ENCODE assay signal across 11 cellular contexts in the genomic region with DNA sequence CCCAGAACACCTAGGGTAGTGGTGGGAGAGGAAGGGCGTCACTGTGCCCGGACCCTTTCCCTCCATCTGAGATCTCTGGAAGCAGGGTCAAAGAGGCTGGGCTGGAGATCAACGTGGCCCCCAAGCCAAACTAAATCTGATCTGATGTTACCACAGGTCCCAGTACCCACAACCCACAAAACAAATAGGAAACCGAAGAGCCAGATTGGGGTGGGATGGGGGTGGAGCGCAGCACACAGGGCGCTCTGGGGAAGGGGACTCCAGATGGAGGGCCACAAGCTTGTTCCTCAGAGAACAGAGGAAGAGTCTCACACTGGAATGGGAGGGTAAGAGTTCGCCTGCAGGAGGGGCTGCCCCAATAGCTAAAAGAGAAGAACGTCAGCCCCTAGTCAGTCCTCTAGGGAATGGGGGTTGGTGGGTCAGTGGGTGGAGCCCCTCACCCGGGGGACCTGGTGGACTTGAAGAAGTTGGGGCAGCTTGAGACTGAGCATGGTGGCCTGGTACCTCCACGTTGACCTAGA. TPM values are rescaled to one million over a fixed set of nuclear protein-coding genes. Genes with fewer than 3 reads are reported as not detected.
DNase-seq lines count a peak whose midpoint lies in the region; ATAC-seq and TF ChIP-seq lines count a peak whose summit lies in the region.
"Had no signal": no experiment of that assay in that cellular context is flagged by ENCODE, and none has a peak within 500 bp of the region (broad histone marks: within the 10 kb centered on the region; RNA-seq: fewer than 3 reads in every experiment).

No MANE protein-coding gene starts in this region.

- TF ChIP-seq CTCF in GM20000 (IDR thresholded peaks at IDR 0.05; ENCODE audit: extremely low read depth, missing control alignments): no peak

- peak overlapping the region; percentile 45 to 71 (median 60) for H3K4me3 Mint-ChIP-seq in CD4-positive, alpha-beta memory T cell
- peak overlapping the region; percentile 83 for H3K4me3 Mint-ChIP-seq in activated T-helper 17 cell treated with anti-CD3 and anti-CD28 coated beads, Interleukin-2, amount 50 U/mL, for 72 hours

- H3K36me3 Mint-ChIP-seq in CD4-positive, alpha-beta memory T cell: peaks cover 0 to 18% of the 10 kb centered on the region in 2 donors
- peaks cover 11% of the 10 kb centered on the region for H3K36me3 Mint-ChIP-seq in activated T-helper 17 cell treated with anti-CD3 and anti-CD28 coated beads, Interleukin-2, amount 50 U/mL, for 72 hours (ENCODE audit: low read depth)

- CTCF ChIA-PET in CD4-positive, alpha-beta memory T cell (lab: Charles Lee; ENCODE audit: partially characterized antibody): interaction anchor here (0.8 to 1.2 kb wide), 3 partner anchors 11 to 116 kb away, joined by 3 read pairs; no protein-coding TSS in a partner anchor

- POLR2A ChIA-PET in CD4-positive, alpha-beta memory T cell (lab: Charles Lee; ENCODE audit: partially characterized antibody): interaction anchor here (0.6 to 1.8 kb wide), 8 partner anchors 33 to 566 kb away, joined by 3 to 17 read pairs (median 3); a partner anchor contains a TSS

- H3K4me1 Mint-ChIP-seq in CD4-positive, alpha-beta memory T cell: peaks cover 10 to 24% (median 18%) of the 10 kb centered on the region in 4 donors
- H3K4me1 Mint-ChIP-seq in activated T-helper 17 cell treated with anti-CD3 and anti-CD28 coated beads, Interleukin-2, amount 50 U/mL, for 72 hours: peaks cover 14% of the 10 kb centered on the region

- H3K36me3 ChIP-seq in CD4-positive, alpha-beta memory T cell (ENCODE audit: insufficient read depth, low read length): peaks cover 11% of the 10 kb centered on the region
- peaks cover 14 to 19% of the 10 kb centered on the region in 2 donors for H3K36me3 ChIP-seq in mucosa of rectum (ENCODE audit: control insufficient read depth in 2 of 2, insufficient read depth in 2 of 2, low read length in 2 of 2)

- H3K9ac ChIP-seq in mucosa of rectum (ENCODE audit: low read depth in 1 of 2, low read length in 2 of 2): no peak overlapping the region

- H3K27me3 Mint-ChIP-seq in CD4-positive, alpha-beta memory T cell: no peaks in the 10 kb centered on the region
- H3K27me3 Mint-ChIP-seq in activated T-helper 17 cell treated with anti-CD3 and anti-CD28 coated beads, Interleukin-2, amount 50 U/mL, for 72 hours: no peaks in the 10 kb centered on the region

- no peak for ATAC-seq in activated T-helper 17 cell treated with anti-CD3 and anti-CD28 coated beads, Interleukin-2, amount 50 U/mL, for 72 hours (replicated peaks)
- no peak for ATAC-seq in HG03135 (IDR thresholded peaks at IDR 0.05; ENCODE audit: unreplicated experiment)
- ATAC-seq in GM18907 (IDR thresholded peaks at IDR 0.05; ENCODE audit: unreplicated experiment): no peak
- ATAC-seq in GM18873 (IDR thresholded peaks at IDR 0.05; ENCODE audit: low FRiP score, unreplicated experiment): no peak

- H3K9me3 ChIP-seq in CD4-positive, alpha-beta memory T cell (ENCODE audit: control insufficient read depth in 1 of 2, low read length in 2 of 2): no peaks in the 10 kb centered on the region
- H3K9me3 ChIP-seq in mucosa of rectum (ENCODE audit: control insufficient read depth in 2 of 2, low read length in 2 of 2): no peaks in the 10 kb centered on the region
- H3K9me3 ChIP-seq: MG63, pancreas had no signal

- no peak for DNase-seq in CD4-positive, alpha-beta memory T cell
- DNase-seq in GM20000 (ENCODE audit: low spot score) (peak; percentile 45), cerebellar cortex (ENCODE audit: low spot score) (no peak)
- DNase-seq: islet precursor cell, MG63 had no signal

- no peaks in the 10 kb centered on the region for H3K27me3 ChIP-seq in CD4-positive, alpha-beta memory T cell (ENCODE audit: insufficient read depth, low read length)
- H3K27me3 ChIP-seq in mucosa of rectum (ENCODE audit: control insufficient read depth in 2 of 2, insufficient read depth in 2 of 2, low read length in 2 of 2): peaks cover 18 to 22% of the 10 kb centered on the region in 2 donors
- H3K27me3 ChIP-seq: MG63, pancreas had no signal

- intact Hi-C loops in CD4-positive, alpha-beta memory T cell (cut with micrococcal nuclease): no loop called here

- peak overlapping the region in 6 of 7 donors; percentile 41 to 77 (median 64) for H3K27ac Mint-ChIP-seq in CD4-positive, alpha-beta memory T cell
- peak overlapping the region; percentile 28 for H3K27ac Mint-ChIP-seq in activated T-helper 17 cell treated with anti-CD3 and anti-CD28 coated beads, Interleukin-2, amount 50 U/mL, for 72 hours

- H3K27ac ChIP-seq in CD4-positive, alpha-beta memory T cell (ENCODE audit: low read depth, low read length): no peak overlapping the region
- no peak overlapping the region for H3K27ac ChIP-seq in mucosa of rectum (ENCODE audit: low read depth in 2 of 2, low read length in 2 of 2)
- H3K27ac ChIP-seq: pancreas had no signal

- peaks cover 21% of the 10 kb centered on the region for H3K4me1 ChIP-seq in CD4-positive, alpha-beta memory T cell (ENCODE audit: insufficient read depth, low read length)
- H3K4me1 ChIP-seq in mucosa of rectum (ENCODE audit: control insufficient read depth in 2 of 2, insufficient read depth in 2 of 2, low read length in 2 of 2): peaks cover 10 to 15% of the 10 kb centered on the region in 2 donors

- no peaks in the 10 kb centered on the region for H3K9me3 Mint-ChIP-seq in CD4-positive, alpha-beta memory T cell
- no peaks in the 10 kb centered on the region for H3K9me3 Mint-ChIP-seq in activated T-helper 17 cell treated with anti-CD3 and anti-CD28 coated beads, Interleukin-2, amount 50 U/mL, for 72 hours

- H3K4me3 ChIP-seq in CD4-positive, alpha-beta memory T cell (ENCODE audit: low read length in 2 of 2): peak overlapping the region in 1 of 2 donors; percentile 58
- H3K4me3 ChIP-seq in mucosa of rectum (ENCODE audit: low read length in 2 of 2): peak overlapping the region; percentile 49 to 50
- H3K4me3 ChIP-seq: MG63 had no signal

RNA-seq across cellular contexts. Expression of a gene that starts 1.6 kb away (rescaled TPM):
- 1 to 10 TPM; 1.7 to 1.9 TPM for total RNA-seq in CD4-positive, alpha-beta memory T cell
- under 1 TPM; 0.11 to 0.22 TPM for polyA plus RNA-seq in CD4-positive, alpha-beta memory T cell
- 10 to 100 TPM in 1 of 2 donors, 1 to 10 TPM in 1; 8.0 to 10.9 TPM for total RNA-seq in activated T-helper 17 cell treated with anti-CD3 and anti-CD28 coated beads, Interleukin-2, amount 50 U/mL, for 72 hours

RNA-seq across cellular contexts. Expression of a gene that starts 4.3 kb away (rescaled TPM):
- 1 to 10 TPM; 7.2 to 7.7 TPM for total RNA-seq in CD4-positive, alpha-beta memory T cell
- not detected for polyA plus RNA-seq in CD4-positive, alpha-beta memory T cell
- total RNA-seq in activated T-helper 17 cell treated with anti-CD3 and anti-CD28 coated beads, Interleukin-2, amount 50 U/mL, for 72 hours: 1 to 10 TPM; 3.2 to 6.8 TPM

RNA-seq across cellular contexts. Expression of a gene that starts 33.5 kb away (rescaled TPM):
- 10 to 100 TPM; 39.0 to 40.2 TPM for total RNA-seq in CD4-positive, alpha-beta memory T cell
- polyA plus RNA-seq in CD4-positive, alpha-beta memory T cell: 100 to 1,000 TPM in 1 of 2 donors, 10 to 100 TPM in 1; 73.3 to 106 TPM
- 10 to 100 TPM; 85.6 to 87.3 TPM for total RNA-seq in activated T-helper 17 cell treated with anti-CD3 and anti-CD28 coated beads, Interleukin-2, amount 50 U/mL, for 72 hours

RNA-seq across cellular contexts. Expression of a gene that starts 36.3 kb away (rescaled TPM):
- 10 to 100 TPM; 69.8 to 71.6 TPM for total RNA-seq in CD4-positive, alpha-beta memory T cell
- 10 to 100 TPM in 1 of 2 donors, 1 to 10 TPM in 1; 6.1 to 25.6 TPM for polyA plus RNA-seq in CD4-positive, alpha-beta memory T cell
- total RNA-seq in activated T-helper 17 cell treated with anti-CD3 and anti-CD28 coated beads, Interleukin-2, amount 50 U/mL, for 72 hours: 10 to 100 TPM; 75.7 to 93.7 TPM

RNA-seq across cellular contexts. Expression of a gene that starts 37.8 kb away (rescaled TPM):
- total RNA-seq in CD4-positive, alpha-beta memory T cell: 10 to 100 TPM; 14.7 to 16.8 TPM
- polyA plus RNA-seq in CD4-positive, alpha-beta memory T cell: 1 to 10 TPM in 1 of 2 donors, under 1 TPM in 1; 0.93 to 7.3 TPM
- 10 to 100 TPM; 13.7 to 14.5 TPM for total RNA-seq in activated T-helper 17 cell treated with anti-CD3 and anti-CD28 coated beads, Interleukin-2, amount 50 U/mL, for 72 hours
